Comparison of ENCODE assay signal across 17 cellular contexts in the genomic region with DNA sequence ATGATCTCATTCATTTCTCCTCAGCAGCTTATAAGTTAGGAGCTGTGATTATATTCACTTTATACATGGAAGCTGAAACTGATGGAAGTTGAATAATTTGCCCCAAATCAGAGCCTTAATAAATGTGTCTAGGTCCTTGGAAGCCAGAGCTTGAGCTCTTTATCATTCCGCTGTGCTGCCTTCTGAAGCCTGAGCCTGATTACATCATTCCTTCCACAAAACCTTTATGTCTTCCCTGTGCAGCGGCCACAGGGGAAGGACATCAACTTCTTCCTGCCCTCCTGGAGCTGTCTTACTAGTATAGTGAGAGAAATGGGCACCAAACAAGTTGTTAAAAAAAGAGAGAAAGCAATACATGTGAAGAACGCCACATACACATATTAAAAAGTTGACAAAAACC.
"Had no signal": no experiment of that assay in that cellular context is flagged by ENCODE, and none has a peak within 500 bp of the region (broad histone marks: within the 10 kb centered on the region; RNA-seq: fewer than 3 reads in every experiment).

No MANE protein-coding gene starts in this region.

- H3K27ac ChIP-seq: adrenal gland, left lung, tibial nerve, uterus had no signal

- H3K4me3 ChIP-seq: adrenal gland, left lung, tibial nerve, uterus had no signal

- DNase-seq: activated CD4-positive, alpha-beta memory T cell treated with anti-CD3 and anti-CD28 coated beads for 36 hours; activated CD4-positive, alpha-beta T cell treated with anti-CD3 and anti-CD28 coated beads for 36 hours; activated naive CD4-positive, alpha-beta T cell treated with anti-CD3 and anti-CD28 coated beads, Interleukin-2, amount 10 ng/mL, durations not matched to agents 7 days and 5 days; activated T-cell treated with anti-CD3 and anti-CD28 coated beads, Interleukin-2, amount 50 U/mL, for 1 hour; adrenal gland; foreskin melanocyte; left lung; mammary epithelial cell; midbrain; occipital lobe; stimulated activated CD4-positive, alpha-beta T cell treated with anti-CD3 and anti-CD28 coated beads, Interleukin-2, amount 100 ng/mL, for 24 hours; T-helper 2 cell; uterus had no signal

- H3K9me3 Mint-ChIP-seq: activated CD4-positive, alpha-beta memory T cell treated with anti-CD3 and anti-CD28 coated beads for 36 hours; activated naive CD4-positive, alpha-beta T cell treated with anti-CD3 and anti-CD28 coated beads, Interleukin-2, amount 10 ng/mL, durations not matched to agents 7 days and 5 days; activated T-helper 2 cell treated with anti-CD3 and anti-CD28 coated beads, Interferon-gamma antibody, Interleukin-2, Interleukin-4, amounts not matched to agents 10 μg/mL and 5 μg/mL and 100 μg/mL, durations not matched to agents 14 hours and 24 hours and 36 hours; stimulated activated naive CD8-positive, alpha-beta T cell treated with anti-CD3 and anti-CD28 coated beads, Interleukin-15, Interleukin-2, amounts not matched to agents 100 ng/mL and 50 ng/mL, for 24 hours had no signal

- ATAC-seq: activated CD4-positive, alpha-beta T cell treated with anti-CD3 and anti-CD28 coated beads for 36 hours; left lung had no signal

- H3K36me3 Mint-ChIP-seq: activated CD4-positive, alpha-beta memory T cell treated with anti-CD3 and anti-CD28 coated beads for 36 hours had no signal

- H3K4me3 Mint-ChIP-seq: activated CD4-positive, alpha-beta memory T cell treated with anti-CD3 and anti-CD28 coated beads for 36 hours; activated CD4-positive, alpha-beta T cell treated with anti-CD3 and anti-CD28 coated beads for 36 hours; activated naive CD4-positive, alpha-beta T cell treated with anti-CD3 and anti-CD28 coated beads, Interleukin-2, amount 10 ng/mL, durations not matched to agents 7 days and 5 days; stimulated activated naive CD8-positive, alpha-beta T cell treated with anti-CD3 and anti-CD28 coated beads, Interleukin-15, Interleukin-2, amounts not matched to agents 100 ng/mL and 50 ng/mL, for 24 hours had no signal

- H3K9me3 ChIP-seq: adrenal gland, left lung, tibial nerve, uterus had no signal

- H3K27me3 Mint-ChIP-seq: activated CD4-positive, alpha-beta memory T cell treated with anti-CD3 and anti-CD28 coated beads for 36 hours; activated CD4-positive, alpha-beta T cell treated with anti-CD3 and anti-CD28 coated beads for 36 hours; activated naive CD4-positive, alpha-beta T cell treated with anti-CD3 and anti-CD28 coated beads, Interleukin-2, amount 10 ng/mL, durations not matched to agents 7 days and 5 days; progenitor cell of endocrine pancreas; stimulated activated naive CD8-positive, alpha-beta T cell treated with anti-CD3 and anti-CD28 coated beads, Interleukin-15, Interleukin-2, amounts not matched to agents 100 ng/mL and 50 ng/mL, for 24 hours had no signal

- H3K36me3 ChIP-seq: adrenal gland, left lung, tibial nerve, uterus had no signal

- H3K27ac Mint-ChIP-seq: activated CD4-positive, alpha-beta memory T cell treated with anti-CD3 and anti-CD28 coated beads for 36 hours; activated CD4-positive, alpha-beta T cell treated with anti-CD3 and anti-CD28 coated beads for 36 hours; activated naive CD4-positive, alpha-beta T cell treated with anti-CD3 and anti-CD28 coated beads, Interleukin-2, amount 10 ng/mL, durations not matched to agents 7 days and 5 days; activated T-helper 2 cell treated with anti-CD3 and anti-CD28 coated beads, Interferon-gamma antibody, Interleukin-2, Interleukin-4, amounts not matched to agents 10 μg/mL and 5 μg/mL and 100 μg/mL, durations not matched to agents 14 hours and 24 hours and 36 hours; progenitor cell of endocrine pancreas; stimulated activated naive CD8-positive, alpha-beta T cell treated with anti-CD3 and anti-CD28 coated beads, Interleukin-15, Interleukin-2, amounts not matched to agents 100 ng/mL and 50 ng/mL, for 24 hours had no signal

- H3K27me3 ChIP-seq: adrenal gland, tibial nerve, uterus had no signal
